9 cellular contexts compared by ENCODE assay signal in genomic region chr3:45537960-45538640, GRCh38. TPM values are rescaled to one million over a fixed set of nuclear protein-coding genes. Genes with fewer than 3 reads are reported as not detected.
DNase-seq lines count a peak whose midpoint lies in the region; FAIRE-seq and TF ChIP-seq lines count a peak whose summit lies in the region.
"Had no signal": no experiment of that assay in that cellular context is flagged by ENCODE, and none has a peak within 500 bp of the region (broad histone marks: within the 10 kb centered on the region; RNA-seq: fewer than 3 reads in every experiment).

No MANE protein-coding gene starts in this region.

- H3K4me3 ChIP-seq in endodermal cell (ENCODE audit: low read length) (no peak overlapping the region), mammary epithelial cell (replicated peaks in 1 of 3; ENCODE audit: insufficient read depth in 1 of 3, low read depth in 2 of 3, low read length in 3 of 3) (no peak overlapping the region)

- no peak overlapping the region for H3K4me3 Mint-ChIP-seq in endodermal cell
- H3K4me3 Mint-ChIP-seq in activated T-cell treated with anti-CD3 and anti-CD28 coated beads, Interleukin-2, amount 50 U/mL, for 24 hours: no peak overlapping the region
- H3K4me3 Mint-ChIP-seq: activated CD4-positive, alpha-beta memory T cell treated with anti-CD3 and anti-CD28 coated beads for 36 hours; stimulated activated effector memory CD8-positive, alpha-beta T cell treated with anti-CD3 and anti-CD28 coated beads, Interleukin-12 subunit alpha, Interleukin-12 subunit beta, amount 100 ng/mL, for 72 hours had no signal

- no peak overlapping the region for H3K27ac Mint-ChIP-seq in endodermal cell
- H3K27ac Mint-ChIP-seq in activated T-cell treated with anti-CD3 and anti-CD28 coated beads, Interleukin-2, amount 50 U/mL, for 24 hours: no peak overlapping the region
- H3K27ac Mint-ChIP-seq: activated CD4-positive, alpha-beta memory T cell treated with anti-CD3 and anti-CD28 coated beads for 36 hours; stimulated activated effector memory CD8-positive, alpha-beta T cell treated with anti-CD3 and anti-CD28 coated beads, Interleukin-12 subunit alpha, Interleukin-12 subunit beta, amount 100 ng/mL, for 72 hours had no signal

- peaks cover 28% of the 10 kb centered on the region for H3K36me3 ChIP-seq in endodermal cell (ENCODE audit: control insufficient read depth, insufficient read depth, low read length)
- H3K36me3 ChIP-seq in mammary epithelial cell (ENCODE audit: insufficient read depth, low read length): peaks cover 3% of the 10 kb centered on the region

- CTCF ChIA-PET in mammary epithelial cell (lab: Charles Lee; ENCODE audit: low non-redundant PET): no interaction called here

- DNase-seq in NCI-H446 (lab: John Stamatoyannopoulos, UW) (peak; percentile 56 to 84), endodermal cell (no peak), lung microvascular endothelial cell (ENCODE audit: low read depth in 2 of 2) (peak; percentile 66 to 81), ureter (ENCODE audit: low spot score) (peak; percentile 54), mammary epithelial cell (no peak), D721Med (ENCODE audit: insufficient read length, low spot score) (no peak)
- DNase-seq in activated T-cell treated with anti-CD3 and anti-CD28 coated beads, Interleukin-2, amount 50 U/mL, for 24 hours: no peak
- DNase-seq: activated CD4-positive, alpha-beta memory T cell treated with anti-CD3 and anti-CD28 coated beads for 36 hours had no signal

- no peak overlapping the region for H3K9ac ChIP-seq in endodermal cell (ENCODE audit: extremely low read depth, low read length, poor library complexity, severe bottlenecking)
- H3K9ac ChIP-seq in mammary epithelial cell (ENCODE audit: insufficient read depth, low read length): no peak overlapping the region

- H3K27me3 ChIP-seq in endodermal cell (ENCODE audit: control insufficient read depth, insufficient read depth, low read length, poor library complexity, severe bottlenecking) (no peaks in the 10 kb centered on the region), mammary epithelial cell (ENCODE audit: insufficient read depth, low read length) (no peaks in the 10 kb centered on the region)

- H3K36me3 Mint-ChIP-seq in endodermal cell (ENCODE audit: low read depth): peaks cover 17% of the 10 kb centered on the region
- peaks cover 45% of the 10 kb centered on the region for H3K36me3 Mint-ChIP-seq in activated T-cell treated with anti-CD3 and anti-CD28 coated beads, Interleukin-2, amount 50 U/mL, for 24 hours (ENCODE audit: low read depth)

- H3K4me1 Mint-ChIP-seq in endodermal cell: no peaks in the 10 kb centered on the region
- peaks cover 2% of the 10 kb centered on the region for H3K4me1 Mint-ChIP-seq in activated T-cell treated with anti-CD3 and anti-CD28 coated beads, Interleukin-2, amount 50 U/mL, for 24 hours (ENCODE audit: low read depth)
- H3K4me1 Mint-ChIP-seq: stimulated activated effector memory CD8-positive, alpha-beta T cell treated with anti-CD3 and anti-CD28 coated beads, Interleukin-12 subunit alpha, Interleukin-12 subunit beta, amount 100 ng/mL, for 72 hours had no signal

- dilution Hi-C loops in mammary epithelial cell (cut with HindIII; ENCODE audit: low sequenced_read_pairs): no loop called here

- intact Hi-C loops in mammary epithelial cell (cut with micrococcal nuclease): no loop called here

- H3K9me3 ChIP-seq in endodermal cell (ENCODE audit: control insufficient read depth, low read length) (no peaks in the 10 kb centered on the region), mammary epithelial cell (replicated peaks; ENCODE audit: insufficient read depth, low read length) (no peaks in the 10 kb centered on the region)

- in situ Hi-C loops in mammary epithelial cell (cut with MboI; ENCODE audit: low sequenced_read_pairs in 2 of 2): no loop called here

- no peak for TF ChIP-seq CTCF in endodermal cell (conservative IDR thresholded peaks at IDR 0.05)
- no peak for TF ChIP-seq CTCF in mammary epithelial cell (conservative IDR thresholded peaks at IDR 0.05 in 1 of 2, IDR thresholded peaks at IDR 0.05 in 1 of 2; ENCODE audit: extremely low read depth in 1 of 2, insufficient read depth in 1 of 2, low read depth in 1 of 2, low read length in 2 of 2)
- TF ChIP-seq CTCF in D721Med (IDR thresholded peaks at IDR 0.05; ENCODE audit: insufficient read depth, missing control alignments): no peak

- H3K27ac ChIP-seq in endodermal cell (ENCODE audit: low read depth, low read length) (peak overlapping the region; percentile 83), mammary epithelial cell (ENCODE audit: insufficient read depth, low read depth, low read length) (no peak overlapping the region)

- no peaks in the 10 kb centered on the region for H3K27me3 Mint-ChIP-seq in endodermal cell (ENCODE audit: insufficient read depth)
- H3K27me3 Mint-ChIP-seq in activated T-cell treated with anti-CD3 and anti-CD28 coated beads, Interleukin-2, amount 50 U/mL, for 24 hours: no peaks in the 10 kb centered on the region
- H3K27me3 Mint-ChIP-seq: activated CD4-positive, alpha-beta memory T cell treated with anti-CD3 and anti-CD28 coated beads for 36 hours had no signal

- BruUV-seq in mammary epithelial cell (replicated peaks; lab: Mats Ljungman, UMichigan): no TSS peak

- no peak overlapping the region for H2AFZ ChIP-seq in mammary epithelial cell (ENCODE audit: low read depth, low read length)

- H3K4me1 ChIP-seq in endodermal cell (ENCODE audit: control insufficient read depth, insufficient read depth, low read length): no peaks in the 10 kb centered on the region
- peaks cover 11% of the 10 kb centered on the region for H3K4me1 ChIP-seq in mammary epithelial cell (ENCODE audit: insufficient read depth, low read length)

- no peak for FAIRE-seq in D721Med (lab: Jason Lieb, UNC)

- H3K9me3 Mint-ChIP-seq in endodermal cell: no peaks in the 10 kb centered on the region
- H3K9me3 Mint-ChIP-seq in activated T-cell treated with anti-CD3 and anti-CD28 coated beads, Interleukin-2, amount 50 U/mL, for 24 hours: no peaks in the 10 kb centered on the region
- H3K9me3 Mint-ChIP-seq: activated CD4-positive, alpha-beta memory T cell treated with anti-CD3 and anti-CD28 coated beads for 36 hours; stimulated activated effector memory CD8-positive, alpha-beta T cell treated with anti-CD3 and anti-CD28 coated beads, Interleukin-12 subunit alpha, Interleukin-12 subunit beta, amount 100 ng/mL, for 72 hours had no signal

- no peaks in the 10 kb centered on the region for H3K79me2 ChIP-seq in mammary epithelial cell (ENCODE audit: insufficient read depth, low read length)

- H4K20me1 ChIP-seq in mammary epithelial cell (ENCODE audit: insufficient read depth, low read length): no peaks in the 10 kb centered on the region

- no peak overlapping the region for H3K4me2 ChIP-seq in mammary epithelial cell (ENCODE audit: insufficient read depth, low read depth, low read length)

- WGBS in endodermal cell (ENCODE audit: insufficient coverage in 1 of 2, insufficient read length in 1 of 2), 2 experiments: 93 to 100% methylated on average over 5 to 8 of the region's 8 CpGs
- 60% methylated on average over 8 of the region's 8 CpGs for WGBS in mammary epithelial cell (ENCODE audit: low coverage, missing lambda C conversion rate)

RNA-seq across cellular contexts. Expression of gene LIMD1, which starts 56.5 kb away (rescaled TPM):
- total RNA-seq in endodermal cell (10 to 100 TPM; 30.9 to 33.4 TPM), lung microvascular endothelial cell (12.0 and 15.1 TPM in 2 replicates), ureter (62.5 TPM), mammary epithelial cell (10 to 100 TPM; 15.7 to 21.7 TPM)
- polyA plus RNA-seq in endodermal cell (2013, experiment 1 of 2): 16.5 TPM
- 12.0 TPM for polyA plus RNA-seq in endodermal cell (2013, experiment 2 of 2)
- 8.1 TPM for polyA plus RNA-seq in mammary epithelial cell
- polyA minus RNA-seq in mammary epithelial cell: 86.4 TPM

Comparison
In these comparisons a context has a peak if more than half of its experiments do, and no peak if none do; other contexts are left out.
1. DNase-seq: peak in NCI-H446 (2 of 2), lung microvascular endothelial cell (2 of 2) and ureter (single experiment); none in endodermal cell (single experiment), mammary epithelial cell (single experiment), D721Med (single experiment) and activated T-cell treated with anti-CD3 and anti-CD28 coated beads, Interleukin-2, amount 50 U/mL, for 24 hours (single experiment).